24 cellular contexts compared by ENCODE assay signal in genomic region chr19:31166206-31166605, GRCh38.
"Had no signal": no experiment of that assay in that cellular context is flagged by ENCODE, and none has a peak within 500 bp of the region (broad histone marks: within the 10 kb centered on the region; RNA-seq: fewer than 3 reads in every experiment).

No MANE protein-coding gene starts in this region.

- H3K9me3 Mint-ChIP-seq: naive thymus-derived CD8-positive, alpha-beta T cell; stimulated activated naive CD8-positive, alpha-beta T cell treated with anti-CD3 and anti-CD28 coated beads, Interleukin-15, Interleukin-2, amounts not matched to agents 100 ng/mL and 50 ng/mL, for 24 hours had no signal

- H3K4me1 Mint-ChIP-seq: memory B cell; stimulated activated naive B cell treated with anti-CD40 and anti-IgM and Interleukin-4, amounts not matched to agents 10 μg/mL and 1 μg/mL and 100 μg/mL, for 72 hours had no signal

- H3K27me3 Mint-ChIP-seq: memory B cell had no signal

- H3K27ac ChIP-seq: dorsolateral prefrontal cortex, epithelial cell of prostate, gastrocnemius medialis, ovary, psoas muscle, right lobe of liver, transverse colon had no signal

- H3K9me3 ChIP-seq: gastrocnemius medialis, ovary, psoas muscle, right lobe of liver, transverse colon had no signal

- H3K36me3 Mint-ChIP-seq: memory B cell; naive thymus-derived CD8-positive, alpha-beta T cell; stimulated activated naive B cell treated with anti-CD40 and anti-IgM and Interleukin-4, amounts not matched to agents 10 μg/mL and 1 μg/mL and 100 μg/mL, for 72 hours had no signal

- ATAC-seq: esophagus mucosa; gastrocnemius medialis; left lobe of liver; naive thymus-derived CD8-positive, alpha-beta T cell; psoas muscle; right lobe of liver; stimulated activated naive B cell treated with anti-CD40 and anti-IgM and Interleukin-4, amounts not matched to agents 10 μg/mL and 1 μg/mL and 100 μg/mL, for 72 hours had no signal

- H3K27me3 ChIP-seq: gastrocnemius medialis, ovary, right lobe of liver had no signal

- H3K4me3 Mint-ChIP-seq: memory B cell; naive thymus-derived CD8-positive, alpha-beta T cell; stimulated activated naive B cell treated with anti-CD40 and anti-IgM and Interleukin-4, amounts not matched to agents 10 μg/mL and 1 μg/mL and 100 μg/mL, for 72 hours; stimulated activated naive CD8-positive, alpha-beta T cell treated with anti-CD3 and anti-CD28 coated beads, Interleukin-15, Interleukin-2, amounts not matched to agents 100 ng/mL and 50 ng/mL, for 24 hours had no signal

- H3K36me3 ChIP-seq: gastrocnemius medialis, ovary, right lobe of liver, transverse colon had no signal

- H3K4me1 ChIP-seq: gastrocnemius medialis, psoas muscle, right lobe of liver, transverse colon had no signal

- H3K27ac Mint-ChIP-seq: memory B cell; stimulated activated naive B cell treated with anti-CD40 and anti-IgM and Interleukin-4, amounts not matched to agents 10 μg/mL and 1 μg/mL and 100 μg/mL, for 72 hours; stimulated activated naive CD8-positive, alpha-beta T cell treated with anti-CD3 and anti-CD28 coated beads, Interleukin-15, Interleukin-2, amounts not matched to agents 100 ng/mL and 50 ng/mL, for 24 hours had no signal

- DNase-seq: central memory CD4-positive, alpha-beta T cell; dorsolateral prefrontal cortex; effector CD4-positive, alpha-beta T cell; foreskin fibroblast; gastrocnemius medialis; kidney; midbrain; naive thymus-derived CD8-positive, alpha-beta T cell; nucleus accumbens; ovary; posterior cingulate gyrus; psoas muscle; right lobe of liver; small intestine; stimulated activated CD4-positive, alpha-beta T cell treated with anti-CD3 and anti-CD28 coated beads, Interleukin-15, amount 100 ng/mL, for 24 hours; stimulated activated CD4-positive, alpha-beta T cell treated with anti-CD3 and anti-CD28 coated beads, Interleukin-2, amount 100 ng/mL, for 48 hours; stimulated activated naive B cell treated with anti-CD40 and anti-IgM and Interleukin-4, amounts not matched to agents 10 μg/mL and 1 μg/mL and 100 μg/mL, for 72 hours; transverse colon had no signal

- H3K4me3 ChIP-seq: dorsolateral prefrontal cortex, gastrocnemius medialis, lung, ovary, psoas muscle, right lobe of liver, transverse colon had no signal
